In genomic region chr9:105457560-105458294, GRCh38 we compare ENCODE assay signal across 19 cellular contexts. TPM values are rescaled to one million over a fixed set of nuclear protein-coding genes. Genes with fewer than 3 reads are reported as not detected.
DNase-seq lines count a peak whose midpoint lies in the region; ATAC-seq and TF ChIP-seq lines count a peak whose summit lies in the region.
"Had no signal": no experiment of that assay in that cellular context is flagged by ENCODE, and none has a peak within 500 bp of the region (broad histone marks: within the 10 kb centered on the region; RNA-seq: fewer than 3 reads in every experiment).

No MANE protein-coding gene starts in this region.

- DNase-seq in Right ventricle myocardium inferior (ENCODE audit: missing footprints) (peak; percentile 71), cardiac septum (ENCODE audit: low spot score) (no peak), right atrium auricular region (ENCODE audit: low spot score) (no peak), NCI-H526 (lab: John Stamatoyannopoulos, UW) (no peak), tibial artery (no peak)
- DNase-seq: activated CD4-positive, alpha-beta T cell treated with anti-CD3 and anti-CD28 coated beads for 1 hour; MM.1S; naive thymus-derived CD4-positive, alpha-beta T cell; NCI-H1436 treated with DMSO at 0.1 percent for 48 hours; NCI-H748 treated with DMSO at 0.1 percent for 48 hours; ovary; SHP77; stimulated activated naive CD8-positive, alpha-beta T cell treated with anti-CD3 and anti-CD28 coated beads, Interleukin-15, Interleukin-2, amounts not matched to agents 100 U/mL and 50 U/mL, for 24 hours had no signal

- peak overlapping the region in 1 of 2 donors; percentile 31 for H3K4me3 ChIP-seq in right atrium auricular region
- no peak overlapping the region for H3K4me3 ChIP-seq in parathyroid adenoma (ENCODE audit: low read depth, low read length)
- no peak overlapping the region for H3K4me3 ChIP-seq in tibial artery
- H3K4me3 ChIP-seq: ovary, skin epidermis had no signal

- no peak overlapping the region for H3K4me2 ChIP-seq in parathyroid adenoma (ENCODE audit: low read length)

- H3K4me1 ChIP-seq in right atrium auricular region (peaks cover 0 to 16% of the 10 kb centered on the region in 2 donors), parathyroid adenoma (peaks cover 3% of the 10 kb centered on the region), tibial artery (peaks cover 0 to 11% (median 4%) of the 10 kb centered on the region in 4 donors)

- ATAC-seq in Right ventricle myocardium inferior (peak; percentile 83), GM21526 (IDR thresholded peaks at IDR 0.05; ENCODE audit: low FRiP score, unreplicated experiment) (no peak), HG03460 (IDR thresholded peaks at IDR 0.05; ENCODE audit: unreplicated experiment) (no peak)
- ATAC-seq: activated T-helper 17 cell treated with anti-CD3 and anti-CD28 coated beads, Interleukin-2, amount 50 U/mL, for 72 hours; naive thymus-derived CD4-positive, alpha-beta T cell; stimulated activated naive CD8-positive, alpha-beta T cell treated with anti-CD3 and anti-CD28 coated beads, Interleukin-15, Interleukin-2, amounts not matched to agents 100 U/mL and 50 U/mL, for 24 hours had no signal

- H3K36me3 ChIP-seq in right atrium auricular region (no peaks in the 10 kb centered on the region), parathyroid adenoma (ENCODE audit: control insufficient read depth, insufficient read depth, low read length) (no peaks in the 10 kb centered on the region), tibial artery (no peaks in the 10 kb centered on the region)
- H3K36me3 ChIP-seq: ovary had no signal

- intact Hi-C loops in Right ventricle myocardium inferior (cut with DNase I) (no loop called here), cardiac septum (cut with DNase I) (loop anchor here (10.0 kb wide), 1 partner anchor 97 kb away; the partner anchor contains the start of gene FKTN), tibial artery (cut with DNase I; ENCODE audit: low total_unique reads) (no loop called here)

- peak overlapping the region; percentile 15 for H2AFZ ChIP-seq in parathyroid adenoma

- H3K9me3 ChIP-seq in right atrium auricular region = no peaks in the 10 kb centered on the region
- H3K9me3 ChIP-seq in parathyroid adenoma (ENCODE audit: control insufficient read depth, low read length) = no peaks in the 10 kb centered on the region
- no peaks in the 10 kb centered on the region for H3K9me3 ChIP-seq in tibial artery
- H3K9me3 ChIP-seq: ovary had no signal

- H3K27me3 ChIP-seq in right atrium auricular region (no peaks in the 10 kb centered on the region), parathyroid adenoma (ENCODE audit: control insufficient read depth, insufficient read depth, low read length) (no peaks in the 10 kb centered on the region), tibial artery (no peaks in the 10 kb centered on the region)
- H3K27me3 ChIP-seq: ovary had no signal

- H3K9ac ChIP-seq in parathyroid adenoma = no peak overlapping the region

- H3K79me2 ChIP-seq in parathyroid adenoma = peaks cover under 1% of the 10 kb centered on the region

- TF ChIP-seq CTCF in right atrium auricular region (IDR thresholded peaks at IDR 0.05) (no peak), parathyroid adenoma (IDR thresholded peaks at IDR 0.05) (no peak), tibial artery (IDR thresholded peaks at IDR 0.05) (no peak)

- peak overlapping the region; percentile 22 to 52 for H3K27ac ChIP-seq in right atrium auricular region
- no peak overlapping the region for H3K27ac ChIP-seq in parathyroid adenoma
- no peak overlapping the region for H3K27ac ChIP-seq in tibial artery
- H3K27ac ChIP-seq: HL-60, ovary, skin epidermis had no signal

RNA-seq across cellular contexts. Expression of gene FSD1L, which starts 9.9 kb away (rescaled TPM):
- total RNA-seq in Right ventricle myocardium inferior = 4.5 TPM
- 10.8 TPM for total RNA-seq in cardiac septum
- total RNA-seq in right atrium auricular region = 1 to 10 TPM; 1.6 to 1.7 TPM

Comparison
In these comparisons a context has a peak if more than half of its experiments do, and no peak if none do; other contexts are left out.
1. H3K27ac ChIP-seq: peak in right atrium auricular region (2 of 2); none in parathyroid adenoma (single experiment) and tibial artery (0 of 2).